ENCODE assay signal across 8 cellular contexts in genomic region chr6:13711726-13712484, GRCh38. TPM values are rescaled to one million over a fixed set of nuclear protein-coding genes. Genes with fewer than 3 reads are reported as not detected.
DNase-seq lines count a peak whose midpoint lies in the region; ATAC-seq and TF ChIP-seq lines count a peak whose summit lies in the region.

RANBP9 (minus strand) TSS chr6:13711835; CDS start chr6:13711505, 330 bp downstream.

- peaks cover 11 to 25% of the 10 kb centered on the region in 2 donors for H3K4me1 ChIP-seq in mucosa of rectum (ENCODE audit: control insufficient read depth in 2 of 2, insufficient read depth in 2 of 2, low read length in 2 of 2)

- no peaks in the 10 kb centered on the region for H3K36me3 ChIP-seq in mucosa of rectum (ENCODE audit: control insufficient read depth in 2 of 2, insufficient read depth in 2 of 2, low read length in 2 of 2)

- peak; percentile 72 for DNase-seq in DMS 273 treated with DMSO at 0.1 percent for 48 hours (lab: John Stamatoyannopoulos, UW)
- peak; percentile 71 for DNase-seq in HuH-7.5 (ENCODE audit: low spot score)
- DNase-seq in OCI-M1 (lab: John Stamatoyannopoulos, UW): peak; percentile 96
- peak; percentile 87 for DNase-seq in activated T-cell treated with anti-CD3 and anti-CD28 coated beads for 48 hours (ENCODE audit: low read depth)
- no peak for DNase-seq in epithelial cell of proximal tubule (ENCODE audit: low read depth)
- DNase-seq in stimulated activated CD8-positive, alpha-beta memory T cell treated with anti-CD3 and anti-CD28 coated beads, Interleukin-4, amount 100 ng/mL, for 48 hours: peak; percentile 87

- H3K9me3 ChIP-seq in mucosa of rectum (ENCODE audit: control insufficient read depth in 2 of 2, low read length in 2 of 2): no peaks in the 10 kb centered on the region

- H3K27ac ChIP-seq in mucosa of rectum (ENCODE audit: low read depth in 2 of 2, low read length in 2 of 2): peak within 1 kb of the TSS; percentile 93 to 96

- no peaks in the 10 kb centered on the region for H3K27me3 ChIP-seq in mucosa of rectum (ENCODE audit: control insufficient read depth in 2 of 2, insufficient read depth in 2 of 2, low read length in 2 of 2)

- peak within 1 kb of the TSS; percentile 87 to 88 for H3K9ac ChIP-seq in mucosa of rectum (ENCODE audit: low read depth in 1 of 2, low read length in 2 of 2)

- peak; percentile 71 for ATAC-seq in GM21526 (IDR thresholded peaks at IDR 0.05; ENCODE audit: low FRiP score, unreplicated experiment)

- H3K4me3 ChIP-seq in epithelial cell of proximal tubule (ENCODE audit: low read depth, low read length): peak within 1 kb of the TSS; percentile 88
- H3K4me3 ChIP-seq in mucosa of rectum (ENCODE audit: low read length in 2 of 2): peak within 1 kb of the TSS; percentile 93 to 95

- TF ChIP-seq CTCF in epithelial cell of proximal tubule (conservative IDR thresholded peaks at IDR 0.05; ENCODE audit: low read depth, low read length): no peak

RNA-seq across cellular contexts. Expression of gene RANBP9, which starts in this region (rescaled TPM):
- 13.5 and 21.7 TPM in 2 replicates for total RNA-seq in epithelial cell of proximal tubule
